ENCODE assay signal across 1 cellular context in the genomic region with DNA sequence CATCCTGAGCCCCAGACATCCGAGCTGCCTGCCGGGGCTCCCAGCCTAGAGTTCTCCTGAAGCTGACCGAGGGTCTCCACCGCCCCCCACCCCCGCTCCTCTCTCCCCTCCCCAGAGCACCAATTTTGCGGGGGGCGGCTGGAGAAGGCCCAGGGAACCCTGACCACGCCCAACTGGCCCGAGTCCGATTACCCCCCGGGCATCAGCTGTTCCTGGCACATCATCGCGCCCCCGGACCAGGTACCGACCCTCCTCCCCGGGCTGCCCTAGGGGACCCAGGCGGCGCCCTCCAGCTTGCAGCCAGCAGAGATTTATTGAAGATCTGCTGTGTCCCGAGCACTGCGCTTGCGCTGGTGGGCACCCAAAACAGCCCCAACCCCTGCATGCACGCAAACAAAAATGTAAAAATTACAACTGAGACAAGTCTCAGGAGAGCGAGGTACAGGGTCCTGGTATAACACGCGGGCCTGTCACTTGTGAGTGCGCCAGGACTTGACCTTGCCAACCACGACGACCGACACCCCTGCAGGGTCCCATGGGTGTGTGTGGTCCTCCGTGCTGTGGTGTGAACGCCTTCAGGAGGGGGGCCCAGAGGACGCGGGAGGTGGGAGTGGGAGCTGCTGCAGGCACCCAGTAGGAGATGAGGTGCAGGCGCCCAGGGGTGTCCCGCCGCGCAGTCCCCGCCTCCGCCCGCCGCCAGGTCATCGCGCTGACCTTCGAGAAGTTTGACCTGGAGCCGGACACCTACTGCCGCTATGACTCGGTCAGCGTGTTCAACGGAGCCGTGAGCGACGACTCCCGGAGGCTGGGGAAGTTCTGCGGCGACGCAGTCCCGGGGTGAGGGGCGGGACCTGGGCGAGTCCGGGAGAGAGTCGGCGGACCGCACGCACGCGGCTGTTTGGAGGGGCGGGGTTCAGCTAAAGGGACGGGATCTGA.
TF ChIP-seq lines count a peak whose summit lies in the region.

No MANE protein-coding gene starts in this region.

TF ChIP-seq in K562, 482 proteins besides CTCF, POLR2A, EP300 and RAD21 (continued from another document):
- TF ChIP-seq HCFC1 (IDR thresholded peaks at IDR 0.05; ENCODE audit: low read depth, low read length), result peak; percentile 4; the same call in 1 of the 2 replicates
